In the genomic region with DNA sequence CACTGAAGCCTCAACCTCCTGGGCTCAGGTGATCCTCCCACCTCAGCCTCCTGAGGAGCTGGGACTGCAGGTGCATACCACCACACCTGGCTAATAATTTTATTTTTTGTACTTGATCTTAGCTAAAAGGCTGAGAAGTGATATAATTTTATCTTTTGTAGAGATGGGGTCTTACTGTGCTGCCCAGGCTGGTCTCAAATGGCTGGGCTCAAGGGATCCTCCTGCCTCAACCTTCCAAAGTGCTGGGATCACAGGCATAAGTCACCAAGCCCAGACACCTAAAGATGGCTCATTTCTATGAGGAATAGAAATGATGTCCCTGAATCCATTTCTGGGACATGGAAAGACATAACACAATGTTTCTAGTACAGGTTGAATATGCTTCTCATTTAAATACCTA, we compare ENCODE assay signal across 21 cellular contexts. TPM values are rescaled to one million over a fixed set of nuclear protein-coding genes. Genes with fewer than 3 reads are reported as not detected.
DNase-seq lines count a peak whose midpoint lies in the region; ATAC-seq, FAIRE-seq and TF ChIP-seq lines count a peak whose summit lies in the region.
"Had no signal": no experiment of that assay in that cellular context is flagged by ENCODE, and none has a peak within 500 bp of the region (broad histone marks: within the 10 kb centered on the region; RNA-seq: fewer than 3 reads in every experiment).

No MANE protein-coding gene starts in this region.

- ATAC-seq in PC-3 (no peak), lower lobe of right lung (no peak), GM18505 (IDR thresholded peaks at IDR 0.05; ENCODE audit: unreplicated experiment) (no peak), HG02973 (IDR thresholded peaks at IDR 0.05; ENCODE audit: unreplicated experiment) (no peak)

- TF ChIP-seq POLR2A in thyroid gland (IDR thresholded peaks at IDR 0.05) = no peak
- no peak for TF ChIP-seq POLR2A in GM18505 (IDR thresholded peaks at IDR 0.05; ENCODE audit: borderline replicate concordance, extremely low read depth, insufficient read depth, insufficient read length)
- TF ChIP-seq POLR2A in H54 (IDR thresholded peaks at IDR 0.05; ENCODE audit: low read depth, low read length) = no peak

- H3K4me3 ChIP-seq in PC-3 (ENCODE audit: low read length) = no peak overlapping the region
- H3K4me3 ChIP-seq in colonic mucosa = no peak overlapping the region
- no peak overlapping the region for H3K4me3 ChIP-seq in lower lobe of right lung
- H3K4me3 ChIP-seq in thyroid gland (replicated peaks in 1 of 3) = no peak overlapping the region
- H3K4me3 ChIP-seq: adrenal gland, spleen had no signal

- H3K9me2 ChIP-seq in PC-3 (replicated peaks; ENCODE audit: low read length) = no peaks in the 10 kb centered on the region

- no peaks in the 10 kb centered on the region for H3F3A ChIP-seq in PC-3 (ENCODE audit: low read length, unreplicated experiment)

- H3K27me3 ChIP-seq in PC-3 (ENCODE audit: low read length) (no peaks in the 10 kb centered on the region), colonic mucosa (no peaks in the 10 kb centered on the region), lower lobe of right lung (ENCODE audit: low read depth) (no peaks in the 10 kb centered on the region), thyroid gland (no peaks in the 10 kb centered on the region)
- H3K27me3 ChIP-seq: adrenal gland, spleen had no signal

- H3K36me3 ChIP-seq in PC-3 (ENCODE audit: low read depth, low read length) (no peaks in the 10 kb centered on the region), colonic mucosa (no peaks in the 10 kb centered on the region), lower lobe of right lung (no peaks in the 10 kb centered on the region), thyroid gland (no peaks in the 10 kb centered on the region)
- H3K36me3 ChIP-seq: adrenal gland, spleen had no signal

- peaks cover 4% of the 10 kb centered on the region; the same call in 1 of the 2 replicates for H3K79me2 ChIP-seq in PC-3 (ENCODE audit: low read length)

- BruUV-seq in PC-3 (replicated peaks; lab: Mats Ljungman, UMichigan) = no TSS peak

- intact Hi-C loops in PC-3 (cut with micrococcal nuclease) (no loop called here), colonic mucosa (cut with DNase I) (no loop called here), lower lobe of right lung (cut with DNase I) (loop anchor here (10.0 kb wide), 1 partner anchor 466 kb away; no protein-coding TSS in a partner anchor), thyroid gland (cut with DNase I) (loop anchor here (10.0 kb wide), 1 partner anchor 356 kb away; no protein-coding TSS in a partner anchor)

- no peak overlapping the region for H2AFZ ChIP-seq in PC-3 (ENCODE audit: low read length)

- H3K27ac ChIP-seq in PC-3 (ENCODE audit: low read length) (peak overlapping the region; percentile 100), colonic mucosa (peak overlapping the region; percentile 21), lower lobe of right lung (peak overlapping the region; percentile 69), thyroid gland (peak overlapping the region; percentile 36 to 92 (median 62))
- H3K27ac ChIP-seq: HL-60 had no signal

- H3K4me1 ChIP-seq in PC-3 (ENCODE audit: insufficient read depth, low read length) = peaks cover 79% of the 10 kb centered on the region
- peaks cover 31% of the 10 kb centered on the region for H3K4me1 ChIP-seq in colonic mucosa
- H3K4me1 ChIP-seq in lower lobe of right lung = peaks cover 74% of the 10 kb centered on the region
- H3K4me1 ChIP-seq in thyroid gland = peaks cover 63 to 75% of the 10 kb centered on the region in 2 donors

- no peak for TF ChIP-seq CTCF in PC-3 (conservative IDR thresholded peaks at IDR 0.05; ENCODE audit: low read depth, low read length)
- TF ChIP-seq CTCF in colonic mucosa (IDR thresholded peaks at IDR 0.05) = no peak
- no peak for TF ChIP-seq CTCF in lower lobe of right lung (IDR thresholded peaks at IDR 0.05)
- no peak for TF ChIP-seq CTCF in thyroid gland (IDR thresholded peaks at IDR 0.05)

- no peak for FAIRE-seq in H54 (lab: Jason Lieb, UNC)
- FAIRE-seq: GM12891 had no signal

- CTCF ChIA-PET in PC-3 (lab: Charles Lee) = no interaction called here

- no peaks in the 10 kb centered on the region for H4K20me1 ChIP-seq in PC-3 (ENCODE audit: low read length)

- DNase-seq in PC-3 (no peak), colonic mucosa (no peak), lower lobe of right lung (peak; percentile 14), thyroid gland (no peak), H54 (ENCODE audit: insufficient read length, low spot score) (no peak)
- DNase-seq: activated CD4-positive, alpha-beta T cell treated with anti-CD3 and anti-CD28 coated beads for 4 hours; activated naive CD4-positive, alpha-beta T cell; activated T-cell treated with anti-CD3 and anti-CD28 coated beads, Interleukin-2, amount 50 U/mL, for 24 hours; effector CD8-positive, alpha-beta T cell; erythroblast; H9; NCI-H1930; stimulated activated CD4-positive, alpha-beta T cell treated with anti-CD3 and anti-CD28 coated beads, Interleukin-4, amount 100 ng/mL, for 24 hours; stimulated activated naive CD4-positive, alpha-beta T cell treated with Interleukin-2 at 50 U/mL for 16 hours; T-helper 2 cell had no signal

- POLR2A ChIA-PET in PC-3 (lab: Charles Lee; ENCODE audit: unreplicated experiment) = interaction anchor here (0.7 to 1.4 kb wide), 4 partner anchors 59 to 465 kb away, joined by 3 to 6 read pairs (median 4); no protein-coding TSS in a partner anchor

- H3K9ac ChIP-seq in PC-3 (ENCODE audit: low read length) (peak overlapping the region; percentile 70), colonic mucosa (ENCODE audit: low read depth in 2 of 2, low read length in 2 of 2) (no peak overlapping the region)

- H3K9me3 ChIP-seq in PC-3 (ENCODE audit: low read length) = no peaks in the 10 kb centered on the region
- no peaks in the 10 kb centered on the region for H3K9me3 ChIP-seq in colonic mucosa
- H3K9me3 ChIP-seq in lower lobe of right lung = no peaks in the 10 kb centered on the region
- H3K9me3 ChIP-seq in thyroid gland = no peaks in the 10 kb centered on the region
- H3K9me3 ChIP-seq: adrenal gland, spleen had no signal

- H3K4me2 ChIP-seq in PC-3 (ENCODE audit: low read length) = no peak overlapping the region

RNA-seq across cellular contexts. Expression of gene TOMM20, which starts 57.8 kb away (rescaled TPM):
- total RNA-seq in PC-3 (2014; rRNA removed) (45.2 and 48.0 TPM in 2 replicates), colonic mucosa (100 to 1,000 TPM in 1 of 2 donors, 10 to 100 TPM in 1; 76.2 to 127 TPM), lower lobe of right lung (88.4 TPM), thyroid gland (100 to 1,000 TPM; 117 to 204 (median 157) TPM)

Comparison
In these comparisons a context has a peak if more than half of its experiments do, and no peak if none do; other contexts are left out.
1. H3K27ac ChIP-seq: peak in every context shown above with its lines; median percentile 100 in PC-3; 69 in lower lobe of right lung; 62 in thyroid gland; 21 in colonic mucosa.
2. intact Hi-C loops: an anchor here in lower lobe of right lung (10.0 kb wide) and thyroid gland (10.0 kb wide); none called in PC-3 and colonic mucosa.